Comparison of ENCODE assay signal across 1 cellular context in genomic region chr2:33167655-33168245, GRCh38.
TF ChIP-seq lines count a peak whose summit lies in the region.

No MANE protein-coding gene starts in this region.

TF ChIP-seq in K562, 482 proteins besides CTCF, POLR2A, EP300 and RAD21:
- no peak for TF ChIP-seq SIX5 (IDR thresholded peaks at IDR 0.05; ENCODE audit: borderline replicate concordance in 1 of 2, insufficient read depth in 1 of 2, low read depth in 1 of 2, low read length in 2 of 2)
